ENCODE assay signal across 8 cellular contexts in the genomic region with DNA sequence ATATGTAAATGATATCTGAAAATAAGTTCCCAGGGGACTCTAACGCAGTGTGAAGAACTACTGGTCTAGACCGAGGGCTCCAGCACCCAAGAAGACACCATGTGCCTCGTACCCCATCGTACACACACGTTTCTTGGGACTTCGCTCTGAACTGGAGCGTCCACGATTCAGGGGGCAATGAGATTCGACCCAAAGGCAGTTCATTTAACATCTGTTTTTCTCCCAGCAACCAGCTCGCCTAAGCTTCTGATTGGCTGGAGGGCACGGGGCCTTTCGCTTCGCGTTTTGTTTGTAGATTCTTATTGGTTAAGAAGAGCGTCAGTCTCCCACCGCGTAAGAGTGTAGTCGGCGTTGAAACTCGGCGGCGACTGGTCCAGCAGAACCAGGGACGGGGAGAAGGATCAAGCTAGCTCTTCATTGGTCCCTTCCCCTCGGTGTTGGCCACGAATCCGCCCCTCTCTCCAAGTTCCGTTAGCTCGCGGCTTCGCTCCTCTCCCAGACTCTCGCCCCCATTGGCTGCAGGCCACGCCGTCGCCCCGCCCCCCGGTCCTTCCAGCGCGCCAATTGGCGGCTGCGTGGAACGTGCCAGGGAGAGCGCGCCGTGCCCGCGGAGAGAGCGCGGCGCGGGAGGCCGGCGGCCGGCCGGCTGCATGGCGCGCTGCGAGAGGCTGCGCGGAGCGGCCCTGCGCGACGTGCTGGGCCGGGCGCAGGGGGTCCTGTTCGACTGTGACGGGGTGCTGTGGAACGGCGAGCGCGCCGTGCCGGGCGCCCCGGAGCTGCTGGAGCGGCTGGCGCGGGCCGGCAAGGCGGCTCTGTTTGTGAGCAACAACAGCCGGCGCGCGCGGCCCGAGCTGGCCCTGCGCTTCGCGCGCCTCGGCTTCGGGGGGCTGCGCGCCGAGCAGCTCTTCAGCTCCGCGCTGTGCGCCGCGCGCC. TPM values are rescaled to one million over a fixed set of nuclear protein-coding genes. Genes with fewer than 3 reads are reported as not detected.
DNase-seq lines count a peak whose midpoint lies in the region; ATAC-seq and TF ChIP-seq lines count a peak whose summit lies in the region.

A gene with protein sequence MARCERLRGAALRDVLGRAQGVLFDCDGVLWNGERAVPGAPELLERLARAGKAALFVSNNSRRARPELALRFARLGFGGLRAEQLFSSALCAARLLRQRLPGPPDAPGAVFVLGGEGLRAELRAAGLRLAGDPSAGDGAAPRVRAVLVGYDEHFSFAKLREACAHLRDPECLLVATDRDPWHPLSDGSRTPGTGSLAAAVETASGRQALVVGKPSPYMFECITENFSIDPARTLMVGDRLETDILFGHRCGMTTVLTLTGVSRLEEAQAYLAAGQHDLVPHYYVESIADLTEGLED (plus strand): TSS at position 591 of the 933 bp plus-strand sequence. CDS start 60 bp downstream, at position 651.

- POLR2A ChIA-PET in AG04449 (lab: Yijun Ruan, JAX), result interaction anchor here (0.9 to 3.0 kb wide), 9 partner anchors 8 to 28 kb away, joined by 3 to 52 read pairs (median 8); a partner anchor contains a TSS

- no peak within 1 kb of the TSS for H2AFZ ChIP-seq in smooth muscle cell (ENCODE audit: low read depth)

- H3K4me1 ChIP-seq in smooth muscle cell (ENCODE audit: low read depth), result peaks cover 12% of the 10 kb centered on the region

- H3K9me3 ChIP-seq in smooth muscle cell (replicated peaks; ENCODE audit: low read depth), result no peaks in the 10 kb centered on the region

- peak within 1 kb of the TSS; percentile 94 for H3K4me2 ChIP-seq in smooth muscle cell

- peak within 1 kb of the TSS; percentile 76 for H3K27ac ChIP-seq in smooth muscle cell (ENCODE audit: low read depth)

- H3K79me2 ChIP-seq in smooth muscle cell (ENCODE audit: low read depth), result peaks cover 25% of the 10 kb centered on the region

- ATAC-seq in GM18907 (IDR thresholded peaks at IDR 0.05; ENCODE audit: unreplicated experiment) (peak; percentile 85), HG03159 (IDR thresholded peaks at IDR 0.05; ENCODE audit: unreplicated experiment) (peak; percentile 78)

- no peaks in the 10 kb centered on the region for H3K27me3 ChIP-seq in smooth muscle cell (ENCODE audit: low read depth)

- peak within 1 kb of the TSS; percentile 78 for H3K4me3 ChIP-seq in AG04449 (ENCODE audit: low read depth, low read length)
- peak within 1 kb of the TSS; percentile 72 for H3K4me3 ChIP-seq in WI38 (ENCODE audit: low read depth, low read length)
- H3K4me3 ChIP-seq in cardiac fibroblast (replicated peaks in 1 of 2; ENCODE audit: low read depth in 2 of 2, low read length in 2 of 2), result peak within 1 kb of the TSS; percentile 80
- H3K4me3 ChIP-seq in smooth muscle cell, result peak within 1 kb of the TSS; percentile 58

- H3K36me3 ChIP-seq in smooth muscle cell (ENCODE audit: low read depth), result no peaks in the 10 kb centered on the region

- TF ChIP-seq CTCF in AG04449 (IDR thresholded peaks at IDR 0.05; ENCODE audit: insufficient read depth, low read length, missing control alignments) (no peak), WI38 (IDR thresholded peaks at IDR 0.05; ENCODE audit: low read depth, low read length) (no peak), cardiac fibroblast (IDR thresholded peaks at IDR 0.05; ENCODE audit: low read depth, low read length) (no peak), smooth muscle cell (IDR thresholded peaks at IDR 0.05; ENCODE audit: borderline replicate concordance, insufficient read depth, poor library complexity, severe bottlenecking) (no peak)

- DNase-seq in AG04449 (ENCODE audit: low read depth, low spot score) (peak; percentile 100), NCI-H2227 treated with DMSO at 0.1 percent for 48 hours (lab: John Stamatoyannopoulos, UW) (peak; percentile 97), cardiac fibroblast (ENCODE audit: low read depth in 2 of 2) (peak; percentile 100), iPS-NIHi7 (ENCODE audit: extremely low spot score) (peak; percentile 99), smooth muscle cell (lab: John Stamatoyannopoulos, UW; ENCODE audit: unreplicated experiment) (peak; percentile 95)

- no peaks in the 10 kb centered on the region for H3F3A ChIP-seq in smooth muscle cell (ENCODE audit: low read depth)

- CTCF ChIA-PET in AG04449 (lab: Yijun Ruan, JAX), result interaction anchor here (1.0 to 26.0 kb wide), 8 partner anchors 9 to 133 kb away, joined by 3 to 430 read pairs (median 4); a partner anchor contains a TSS

- H4K20me1 ChIP-seq in smooth muscle cell (ENCODE audit: low read depth), result peaks cover 28% of the 10 kb centered on the region

- H3K9ac ChIP-seq in smooth muscle cell (ENCODE audit: low read depth), result peak within 1 kb of the TSS; percentile 29

- WGBS in smooth muscle cell (ENCODE audit: low lambda C conversion rate), result under 1% methylated on average over 89 of the region's 101 CpGs

RNA-seq across cellular contexts. Expression of the gene that starts here (rescaled TPM):
- 9.7 and 16.5 TPM in 2 replicates for total RNA-seq in smooth muscle cell
- 20.0 and 20.7 TPM in 2 replicates for polyA plus RNA-seq in smooth muscle cell

Comparison
In these comparisons a context has a peak if more than half of its experiments do, and no peak if none do; other contexts are left out.
1. Peak in every context shown above with its lines: DNase-seq, ATAC-seq, H3K4me3 ChIP-seq and H3K27ac ChIP-seq.